Comparison of ENCODE assay signal across 21 cellular contexts in genomic region chr2:147076634-147077033, GRCh38.
DNase-seq lines count a peak whose midpoint lies in the region; ATAC-seq, FAIRE-seq and TF ChIP-seq lines count a peak whose summit lies in the region.
"Had no signal": no experiment of that assay in that cellular context is flagged by ENCODE, and none has a peak within 500 bp of the region (broad histone marks: within the 10 kb centered on the region; RNA-seq: fewer than 3 reads in every experiment).

No MANE protein-coding gene starts in this region.

- H2AFZ ChIP-seq in SK-N-SH (ENCODE audit: low read depth), result no peak overlapping the region
- H2AFZ ChIP-seq in fibroblast of lung (ENCODE audit: low read length), result no peak overlapping the region
- H2AFZ ChIP-seq in osteoblast (ENCODE audit: low read length), result peak overlapping the region; percentile 13

- H3K27ac Mint-ChIP-seq in activated T-cell treated with anti-CD3 and anti-CD28 coated beads, Interleukin-2, amount 50 U/mL, for 24 hours, result no peak overlapping the region
- H3K27ac Mint-ChIP-seq: activated CD4-positive, alpha-beta T cell treated with anti-CD3 and anti-CD28 coated beads for 36 hours had no signal

- no peak for TF ChIP-seq RAD21 in SK-N-SH (IDR thresholded peaks at IDR 0.05; ENCODE audit: low read length)

- H3K4me1 ChIP-seq in SK-N-SH (ENCODE audit: control insufficient read depth in 1 of 2, insufficient read depth in 2 of 2, low read depth in 1 of 2, low read length in 1 of 2) (no peaks in the 10 kb centered on the region; a peak in 1 of 4 replicates), fibroblast of lung (ENCODE audit: control insufficient read depth, extremely low read depth, insufficient read depth, low read length) (no peaks in the 10 kb centered on the region), osteoblast (ENCODE audit: insufficient read depth, low read length) (no peaks in the 10 kb centered on the region)
- H3K4me1 ChIP-seq: esophagus muscularis mucosa, pancreas, SJSA1 had no signal

- POLR2A ChIA-PET in SK-N-SH (lab: Yijun Ruan, JAX), result no interaction called here

- 8% methylated on average over 2 of the region's 2 CpGs for WGBS in SK-N-SH (ENCODE audit: low lambda C conversion rate)

- H3K4me3 ChIP-seq in SK-N-SH (ENCODE audit: low read depth in 2 of 2, low read length in 1 of 2) (peak overlapping the region in 1 of 2 experiments; percentile 4; a peak in 1 of 4 replicates), fibroblast of lung (replicated peaks in 1 of 4; ENCODE audit: control extremely low read depth in 1 of 4, insufficient read depth in 1 of 4, low read depth in 3 of 4, low read length in 4 of 4) (no peak overlapping the region), osteoblast (ENCODE audit: insufficient read depth, low read length) (no peak overlapping the region)
- H3K4me3 ChIP-seq: cardiac muscle cell, esophagus muscularis mucosa, pancreas, SJSA1 had no signal

- TF ChIP-seq EP300 in SK-N-SH (IDR thresholded peaks at IDR 0.05; ENCODE audit: borderline replicate concordance in 1 of 2, low read depth in 1 of 2, low read length in 1 of 2), result no peak

- H3K27ac ChIP-seq in SK-N-SH (ENCODE audit: low read depth in 2 of 2, low read length in 1 of 2) (no peak overlapping the region), fibroblast of lung (ENCODE audit: insufficient read depth, low read length) (no peak overlapping the region), osteoblast (ENCODE audit: low read depth, low read length) (no peak overlapping the region)
- H3K27ac ChIP-seq: cardiac muscle cell, esophagus muscularis mucosa, pancreas, SJSA1 had no signal

- H3K36me3 Mint-ChIP-seq in activated T-cell treated with anti-CD3 and anti-CD28 coated beads, Interleukin-2, amount 50 U/mL, for 24 hours (ENCODE audit: low read depth), result no peaks in the 10 kb centered on the region

- H3K9me3 ChIP-seq in SK-N-SH, result no peaks in the 10 kb centered on the region
- H3K9me3 ChIP-seq in fibroblast of lung (ENCODE audit: control insufficient read depth, insufficient read depth, low read depth, low read length), result no peaks in the 10 kb centered on the region
- H3K9me3 ChIP-seq in osteoblast (ENCODE audit: low read depth, low read length), result no peaks in the 10 kb centered on the region
- H3K9me3 ChIP-seq: esophagus muscularis mucosa, pancreas, SJSA1 had no signal

- H3K4me2 ChIP-seq in SK-N-SH, result no peak overlapping the region
- no peak overlapping the region for H3K4me2 ChIP-seq in fibroblast of lung (ENCODE audit: extremely low read depth, insufficient read depth, low read length)
- no peak overlapping the region for H3K4me2 ChIP-seq in osteoblast (ENCODE audit: insufficient read depth, low read length)

- CTCF ChIA-PET in SK-N-SH (lab: Yijun Ruan, JAX), result no interaction called here

- H3F3A ChIP-seq in SK-N-SH (replicated peaks; ENCODE audit: insufficient read depth), result no peaks in the 10 kb centered on the region

- ATAC-seq in HG03457 (IDR thresholded peaks at IDR 0.05; ENCODE audit: unreplicated experiment), result no peak
- ATAC-seq: activated CD4-positive, alpha-beta T cell treated with anti-CD3 and anti-CD28 coated beads for 36 hours; HepG2; left ventricle myocardium superior had no signal

- H3K4me1 Mint-ChIP-seq in activated T-cell treated with anti-CD3 and anti-CD28 coated beads, Interleukin-2, amount 50 U/mL, for 24 hours (ENCODE audit: low read depth), result no peaks in the 10 kb centered on the region
- H3K4me1 Mint-ChIP-seq: activated CD4-positive, alpha-beta T cell treated with anti-CD3 and anti-CD28 coated beads for 36 hours had no signal

- H3K9me3 Mint-ChIP-seq in activated T-cell treated with anti-CD3 and anti-CD28 coated beads, Interleukin-2, amount 50 U/mL, for 24 hours, result no peaks in the 10 kb centered on the region

- FAIRE-seq in H54 (lab: Jason Lieb, UNC), result peak; percentile 41
- FAIRE-seq: HepG2, pancreas had no signal

- H3K79me2 ChIP-seq in SK-N-SH (ENCODE audit: insufficient read depth) (no peaks in the 10 kb centered on the region), fibroblast of lung (ENCODE audit: control insufficient read depth, insufficient read depth, low read length) (no peaks in the 10 kb centered on the region), osteoblast (ENCODE audit: insufficient read depth, low read length) (no peaks in the 10 kb centered on the region)

- H3K36me3 ChIP-seq in SK-N-SH (replicated peaks in 1 of 2; ENCODE audit: control insufficient read depth in 1 of 2, insufficient read depth in 2 of 2, low read length in 1 of 2) (no peaks in the 10 kb centered on the region), fibroblast of lung (ENCODE audit: control insufficient read depth, insufficient read depth, low read length) (no peaks in the 10 kb centered on the region), osteoblast (ENCODE audit: insufficient read depth, low read length) (no peaks in the 10 kb centered on the region)
- H3K36me3 ChIP-seq: cardiac muscle cell, esophagus muscularis mucosa, pancreas, SJSA1 had no signal

- no peaks in the 10 kb centered on the region for H3K27me3 ChIP-seq in SK-N-SH (ENCODE audit: insufficient read depth)
- H3K27me3 ChIP-seq in fibroblast of lung (ENCODE audit: control insufficient read depth, insufficient read depth, low read length), result no peaks in the 10 kb centered on the region
- no peaks in the 10 kb centered on the region for H3K27me3 ChIP-seq in osteoblast (ENCODE audit: insufficient read depth, low read length)
- H3K27me3 ChIP-seq: cardiac muscle cell, esophagus muscularis mucosa, SJSA1 had no signal

- H3K9ac ChIP-seq in SK-N-SH (no peak overlapping the region), fibroblast of lung (ENCODE audit: insufficient read depth, low read length) (no peak overlapping the region)

- DNase-seq in H54 (ENCODE audit: insufficient read length, low spot score) (peak; percentile 1), SK-N-SH (no peak), fibroblast of lung (ENCODE audit: low read depth in 2 of 2) (peak; percentile 71 to 86), osteoblast (ENCODE audit: insufficient read length, low spot score, missing footprints) (peak; percentile 75)
- DNase-seq in activated CD4-positive, alpha-beta T cell treated with anti-CD3 and anti-CD28 coated beads, Interleukin-2, amount 50 U/mL, for 4 hours, result no peak
- DNase-seq in activated T-cell treated with anti-CD3 and anti-CD28 coated beads, Interleukin-2, amount 50 U/mL, for 24 hours, result no peak
- no peak for DNase-seq in activated naive CD4-positive, alpha-beta T cell treated with anti-CD3 and anti-CD28 coated beads, Interleukin-2, amount 50 U/mL, for 16 hours
- DNase-seq: activated CD4-positive, alpha-beta T cell treated with anti-CD3 and anti-CD28 coated beads for 36 hours; activated CD8-positive, alpha-beta memory T cell treated with anti-CD3 and anti-CD28 coated beads, Interleukin-2, amount 50 U/mL, for 4 hours; activated naive CD4-positive, alpha-beta T cell; left ventricle myocardium superior; MV-4-11; NCI-H2081 treated with DMSO at 0.1 percent for 48 hours; NCI-H524; pancreas; T1000 had no signal

- no peak for TF ChIP-seq POLR2A in H54 (IDR thresholded peaks at IDR 0.05; ENCODE audit: low read depth, low read length)

- no peaks in the 10 kb centered on the region for H4K20me1 ChIP-seq in SK-N-SH (ENCODE audit: insufficient read depth)
- no peaks in the 10 kb centered on the region for H4K20me1 ChIP-seq in fibroblast of lung (ENCODE audit: control insufficient read depth, extremely low read depth, insufficient read depth, low read length)
- no peaks in the 10 kb centered on the region for H4K20me1 ChIP-seq in osteoblast (ENCODE audit: insufficient read depth, low read length)

- no peaks in the 10 kb centered on the region for H3K9me2 ChIP-seq in SK-N-SH

- peaks cover 25% of the 10 kb centered on the region for H3K27me3 Mint-ChIP-seq in activated T-cell treated with anti-CD3 and anti-CD28 coated beads, Interleukin-2, amount 50 U/mL, for 24 hours

- TF ChIP-seq CTCF in SK-N-SH (IDR thresholded peaks at IDR 0.05), result no peak
- TF ChIP-seq CTCF in fibroblast of lung (conservative IDR thresholded peaks at IDR 0.05 in 1 of 2, IDR thresholded peaks at IDR 0.05 in 1 of 2; ENCODE audit: low read depth in 1 of 2, low read length in 2 of 2), result peak in 1 of 2 donors; percentile 6
- TF ChIP-seq CTCF in osteoblast (IDR thresholded peaks at IDR 0.05; ENCODE audit: extremely low read depth, low read depth, low read length), result no peak

- no peak overlapping the region for H3K4me3 Mint-ChIP-seq in activated T-cell treated with anti-CD3 and anti-CD28 coated beads, Interleukin-2, amount 50 U/mL, for 24 hours
- H3K4me3 Mint-ChIP-seq: activated CD4-positive, alpha-beta T cell treated with anti-CD3 and anti-CD28 coated beads for 36 hours had no signal

TF ChIP-seq in SK-N-SH, 30 proteins besides CTCF, POLR2A, EP300 and RAD21 (continues in another document):
- no peak for TF ChIP-seq SMC3 (IDR thresholded peaks at IDR 0.05; ENCODE audit: low read depth, low read length)
- TF ChIP-seq GABPA (IDR thresholded peaks at IDR 0.05; ENCODE audit: low read depth), result no peak
- TF ChIP-seq MAX (IDR thresholded peaks at IDR 0.05; ENCODE audit: low read depth), result no peak
- TF ChIP-seq PBX3 (IDR thresholded peaks at IDR 0.05), result peak; percentile 6; the same call in 1 of the 2 replicates
- TF ChIP-seq RXRA (IDR thresholded peaks at IDR 0.05; ENCODE audit: borderline replicate concordance, low read depth), result no peak
- no peak for TF ChIP-seq FOSL2 (IDR thresholded peaks at IDR 0.05; ENCODE audit: borderline replicate concordance, low read depth)
- TF ChIP-seq YY1 (IDR thresholded peaks at IDR 0.05; ENCODE audit: low read depth), result no peak
- TF ChIP-seq MEF2A (IDR thresholded peaks at IDR 0.05; ENCODE audit: borderline replicate concordance, low read depth), result no peak
- no peak for TF ChIP-seq POLR2AphosphoS5 (IDR thresholded peaks at IDR 0.05; ENCODE audit: low read depth, low read length)
- TF ChIP-seq EZH2phosphoT487 (IDR thresholded peaks at IDR 0.05; ENCODE audit: borderline replicate concordance, low read depth), result no peak
- TF ChIP-seq SIN3A (IDR thresholded peaks at IDR 0.05; ENCODE audit: borderline replicate concordance, low read depth, low read length), result no peak
- no peak for TF ChIP-seq CHD2 (IDR thresholded peaks at IDR 0.05; ENCODE audit: low read length, partially characterized antibody)
- no peak for TF ChIP-seq NFIC (IDR thresholded peaks at IDR 0.05; ENCODE audit: borderline replicate concordance)

Comparison
In these comparisons a context has a peak if more than half of its experiments do, and no peak if none do; other contexts are left out.
1. DNase-seq: peak in H54 (single experiment), fibroblast of lung (2 of 2) and osteoblast (single experiment); none in SK-N-SH (single experiment), activated CD4-positive, alpha-beta T cell treated with anti-CD3 and anti-CD28 coated beads, Interleukin-2, amount 50 U/mL, for 4 hours (0 of 2), activated T-cell treated with anti-CD3 and anti-CD28 coated beads, Interleukin-2, amount 50 U/mL, for 24 hours (single experiment) and activated naive CD4-positive, alpha-beta T cell treated with anti-CD3 and anti-CD28 coated beads, Interleukin-2, amount 50 U/mL, for 16 hours (single experiment).